Comparison of ENCODE assay signal across 23 cellular contexts in the genomic region with DNA sequence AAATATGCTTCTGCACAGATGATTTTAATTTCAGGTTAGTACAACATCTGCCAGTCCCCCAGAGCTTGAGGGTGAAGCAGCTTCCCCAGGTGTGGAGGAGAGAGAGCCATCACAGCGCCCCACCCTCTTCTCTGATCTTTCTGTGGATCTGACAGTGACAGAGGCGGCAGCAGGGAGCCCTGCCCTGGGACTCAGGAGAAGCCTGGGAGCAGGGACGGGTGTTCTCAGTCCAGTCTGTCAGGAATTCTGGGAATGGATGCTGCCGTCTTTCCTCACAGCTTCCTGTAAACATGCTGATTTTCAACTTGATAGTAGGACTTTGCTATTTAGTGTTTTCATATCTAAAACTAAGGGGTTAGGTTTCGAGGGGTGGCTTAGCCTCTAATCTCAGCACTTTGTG. TPM values are rescaled to one million over a fixed set of nuclear protein-coding genes. Genes with fewer than 3 reads are reported as not detected.
DNase-seq lines count a peak whose midpoint lies in the region; ATAC-seq, FAIRE-seq and TF ChIP-seq lines count a peak whose summit lies in the region.
"Had no signal": no experiment of that assay in that cellular context is flagged by ENCODE, and none has a peak within 500 bp of the region (broad histone marks: within the 10 kb centered on the region; RNA-seq: fewer than 3 reads in every experiment).

No MANE protein-coding gene starts in this region.

- H3K9me1 ChIP-seq in K562 (ENCODE audit: control insufficient read depth, insufficient read depth, low read length) = no peaks in the 10 kb centered on the region

- CTCF ChIA-PET in K562 (lab: Yijun Ruan, JAX; ENCODE audit: low intra/inter-chr PET ratio) (no interaction called here), HepG2 (lab: Yijun Ruan, JAX; ENCODE audit: low intra/inter-chr PET ratio, low total read pairs) (no interaction called here)

- BruUV-seq in K562 (replicated peaks; lab: Mats Ljungman, UMichigan) (no TSS peak), HepG2 (replicated peaks; lab: Mats Ljungman, UMichigan) (no TSS peak)

- ATAC-seq in heart left ventricle (no peak), K562 (peak; percentile 53), HepG2 (peak; percentile 86), left lobe of liver (no peak), HG03135 (IDR thresholded peaks at IDR 0.05; ENCODE audit: unreplicated experiment) (no peak)
- ATAC-seq: T-helper 17 cell had no signal

- no peaks in the 10 kb centered on the region for H3K27me3 ChIP-seq in right atrium auricular region
- no peaks in the 10 kb centered on the region for H3K27me3 ChIP-seq in heart left ventricle
- no peaks in the 10 kb centered on the region for H3K27me3 ChIP-seq in K562 (ENCODE audit: control insufficient read depth in 2 of 2, insufficient read depth in 2 of 2, low read length in 2 of 2)
- H3K27me3 ChIP-seq in HepG2 (ENCODE audit: control insufficient read depth in 1 of 2, insufficient read depth in 2 of 2, low read length in 2 of 2) = no peaks in the 10 kb centered on the region

- no peak for TF ChIP-seq RAD21 in K562 (CRISPR knock-in tag; conservative IDR thresholded peaks at IDR 0.05 in 1 of 2, IDR thresholded peaks at IDR 0.05 in 1 of 2)
- TF ChIP-seq RAD21 in HepG2 (CRISPR knock-in tag; IDR thresholded peaks at IDR 0.05) = no peak

- H2AFZ ChIP-seq in K562 (ENCODE audit: low read depth, low read length) (no peak overlapping the region), HepG2 (ENCODE audit: low read length) (no peak overlapping the region)
- H2AFZ ChIP-seq: PC-9 had no signal

- FAIRE-seq in K562 (lab: Jason Lieb, UNC) = no peak
- no peak for FAIRE-seq in HepG2 (lab: Jason Lieb, UNC)
- FAIRE-seq: kidney had no signal

- in situ Hi-C loops in K562 (cut with MboI) (no loop called here), HepG2 (cut with HindIII; ENCODE audit: extremely low pct_ligation_motif_present, low pct_unique_long_range_greater_than_20kb) (no loop called here)

- TF ChIP-seq EP300 in K562 (IDR thresholded peaks at IDR 0.05; ENCODE audit: low read length) = no peak
- TF ChIP-seq EP300 in HepG2 (IDR thresholded peaks at IDR 0.05; ENCODE audit: low read depth in 2 of 2, low read length in 2 of 2) = no peak
- TF ChIP-seq EP300 in HepG2 (CRISPR knock-in tag; IDR thresholded peaks at IDR 0.05; ENCODE audit: borderline replicate concordance) = no peak

- H3K4me3 ChIP-seq in right atrium auricular region = no peak overlapping the region
- H3K4me3 ChIP-seq in heart left ventricle = no peak overlapping the region
- no peak overlapping the region for H3K4me3 ChIP-seq in K562
- H3K4me3 ChIP-seq in HepG2 (replicated peaks in 1 of 3; ENCODE audit: insufficient read depth in 1 of 3, low read depth in 2 of 3, low read length in 3 of 3) = no peak overlapping the region
- H3K4me3 ChIP-seq: GM12878, PC-9 had no signal

- POLR2A ChIA-PET in K562 (lab: Yijun Ruan, JAX) = interaction anchor here (0.6 to 1.0 kb wide), 3 partner anchors 18 to 907 kb away, joined by 3 to 4 read pairs (median 3); a partner anchor contains a TSS
- POLR2A ChIA-PET in HepG2 (lab: Yijun Ruan, JAX) = no interaction called here

- DNase-seq in right atrium auricular region (ENCODE audit: low spot score) = peak; percentile 46
- no peak for DNase-seq in heart left ventricle
- DNase-seq in K562 (ENCODE audit: extremely low read depth in 1 of 4, low spot score in 3 of 4) = peak in 2 of 4 experiments; percentile 32 to 33
- peak; percentile 20 for DNase-seq in HepG2 (ENCODE audit: low spot score)
- no peak for DNase-seq in GF-D8 (lab: John Stamatoyannopoulos, UW)
- no peak for DNase-seq in left lobe of liver (ENCODE audit: low spot score)
- no peak for DNase-seq in GM19238 (ENCODE audit: insufficient read length, low spot score)
- DNase-seq: ACHN; activated CD8-positive, alpha-beta T cell treated with anti-CD3 and anti-CD28 coated beads for 36 hours; activated naive CD4-positive, alpha-beta T cell treated with anti-CD3 and anti-CD28 coated beads, Interleukin-2, amount 50 U/mL, for 16 hours; activated T-cell treated with anti-CD3 and anti-CD28 coated beads, Interleukin-2, amount 50 U/mL, for 48 hours; C1 segment of cervical spinal cord; DMS 273 treated with DMSO at 0.1 percent for 48 hours; KG1; kidney; NCI-H2081 treated with DMSO at 0.1 percent for 48 hours; NCI-H526 treated with DMSO at 0.1 percent for 48 hours; PC-9; stimulated activated CD4-positive, alpha-beta T cell treated with anti-CD3 and anti-CD28 coated beads, Interleukin-4, amount 100 ng/mL, for 24 hours; T-helper 17 cell had no signal

- intact Hi-C loops in heart left ventricle (cut with DNase I) (loop anchor here in 2 of 10 donors (10.0 kb wide), 1 partner anchor 227 kb away; no protein-coding TSS in a partner anchor), K562 (cut with micrococcal nuclease) (no loop called here), HepG2 (cut with micrococcal nuclease; ENCODE audit: unreplicated experiment) (no loop called here)

- TF ChIP-seq POLR2A in heart left ventricle (IDR thresholded peaks at IDR 0.05) = no peak
- no peak for TF ChIP-seq POLR2A in K562 (conservative IDR thresholded peaks at IDR 0.05)
- TF ChIP-seq POLR2A in HepG2 (IDR thresholded peaks at IDR 0.05; ENCODE audit: insufficient read depth in 1 of 2, low read depth in 2 of 2, low read length in 2 of 2) = no peak

- H3K36me3 ChIP-seq in right atrium auricular region = no peaks in the 10 kb centered on the region
- no peaks in the 10 kb centered on the region for H3K36me3 ChIP-seq in heart left ventricle
- H3K36me3 ChIP-seq in K562 (ENCODE audit: control insufficient read depth, insufficient read depth, low read length) = no peaks in the 10 kb centered on the region
- H3K36me3 ChIP-seq in HepG2 (replicated peaks in 1 of 2; ENCODE audit: control insufficient read depth in 1 of 2, insufficient read depth in 2 of 2, low read length in 2 of 2) = no peaks in the 10 kb centered on the region

- no peak for TF ChIP-seq CTCF in right atrium auricular region (IDR thresholded peaks at IDR 0.05)
- no peak for TF ChIP-seq CTCF in heart left ventricle (IDR thresholded peaks at IDR 0.05)
- TF ChIP-seq CTCF in K562 (IDR thresholded peaks at IDR 0.05 in 2 of 3, conservative IDR thresholded peaks at IDR 0.05 in 1 of 3; ENCODE audit: insufficient read depth in 2 of 3, low read depth in 1 of 3, low read length in 3 of 3) = no peak
- TF ChIP-seq CTCF in HepG2 (CRISPR knock-in tag; IDR thresholded peaks at IDR 0.05) = no peak; the same call in 1 of the 2 replicates

- H3K4me2 ChIP-seq in K562 (ENCODE audit: insufficient read depth, low read length) (no peak overlapping the region), HepG2 (ENCODE audit: low read depth, low read length) (peak overlapping the region; percentile 34)
- H3K4me2 ChIP-seq: PC-9 had no signal

- no peaks in the 10 kb centered on the region for H4K20me1 ChIP-seq in K562 (replicated peaks; ENCODE audit: control insufficient read depth, insufficient read depth, low read length)
- H4K20me1 ChIP-seq in HepG2 (ENCODE audit: insufficient read depth, low read length) = no peaks in the 10 kb centered on the region

- 50 to 67% (median 56%) methylated on average over 5 of the region's 5 CpGs for WGBS in heart left ventricle, 4 donors
- WGBS in K562 (ENCODE audit: insufficient coverage, low coverage, missing lambda C conversion rate) = 28% methylated on average over 5 of the region's 5 CpGs
- 8% methylated on average over 5 of the region's 5 CpGs for WGBS in HepG2 (ENCODE audit: low lambda C conversion rate)

- no peaks in the 10 kb centered on the region for H3K79me2 ChIP-seq in K562 (ENCODE audit: control insufficient read depth, insufficient read depth, low read length)
- no peaks in the 10 kb centered on the region for H3K79me2 ChIP-seq in HepG2 (ENCODE audit: insufficient read depth, low read length)

- no peaks in the 10 kb centered on the region for H3K4me1 ChIP-seq in right atrium auricular region
- H3K4me1 ChIP-seq in heart left ventricle = peaks cover 0 to 4% (median 0%) of the 10 kb centered on the region in 12 donors
- H3K4me1 ChIP-seq in K562 (replicated peaks in 1 of 2; ENCODE audit: control insufficient read depth in 2 of 2, insufficient read depth in 2 of 2, low read length in 2 of 2) = peaks cover 7 to 8% of the 10 kb centered on the region in 2 experiments; a peak in 4 of 5 replicates
- H3K4me1 ChIP-seq in HepG2 (ENCODE audit: insufficient read depth, low read length) = peaks cover 8% of the 10 kb centered on the region; the same call in 1 of the 2 replicates

- H3K27ac ChIP-seq in right atrium auricular region (no peak overlapping the region), heart left ventricle (no peak overlapping the region), K562 (ENCODE audit: extremely low read depth, low read depth, low read length) (no peak overlapping the region), HepG2 (ENCODE audit: extremely low read length, insufficient read depth, low read length) (no peak overlapping the region)
- H3K27ac ChIP-seq: PC-9, VCaP had no signal

- peak overlapping the region in 1 of 2 experiments; percentile 1; a peak in 1 of 4 replicates for H3K9ac ChIP-seq in K562 (ENCODE audit: insufficient read depth in 1 of 2, low read depth in 2 of 2, low read length in 2 of 2)
- no peak overlapping the region for H3K9ac ChIP-seq in HepG2 (ENCODE audit: insufficient read depth, low read depth, low read length)

- no peaks in the 10 kb centered on the region for H3K9me3 ChIP-seq in right atrium auricular region
- no peaks in the 10 kb centered on the region for H3K9me3 ChIP-seq in heart left ventricle
- H3K9me3 ChIP-seq in K562 (replicated peaks; ENCODE audit: control insufficient read depth, insufficient read depth, low read depth, low read length) = no peaks in the 10 kb centered on the region
- H3K9me3 ChIP-seq in HepG2 (ENCODE audit: low read length) = no peaks in the 10 kb centered on the region

RNA-seq across cellular contexts. Expression of a gene that starts 11.4 kb away (rescaled TPM):
- 10 to 100 TPM; 10.2 to 19.3 TPM for total RNA-seq in right atrium auricular region
- total RNA-seq in heart left ventricle = 10 to 100 TPM in 2 of 9 donors, 1 to 10 TPM in 7; 6.3 to 32.6 (median 8.4) TPM
- 1 to 10 TPM; 2.5 to 6.2 TPM for polyA plus RNA-seq in heart left ventricle
- total RNA-seq in K562 (2011; cell fraction: chromatin; rRNA removed; ENCODE audit: low replicate concordance) = 10.7 and 17.8 TPM in 2 replicates
- 5.3 and 7.3 TPM in 2 replicates for total RNA-seq in K562 (2011; cell fraction: nucleolus; rRNA removed)
- 10.6 and 18.9 TPM in 2 replicates for total RNA-seq in K562 (2011; cell fraction: nucleoplasm; rRNA removed)
- total RNA-seq in K562 (2014; rRNA removed) = 23.6 and 24.6 TPM in 2 replicates
- 28.9 and 33.9 TPM in 2 replicates for total RNA-seq in K562 (2014; rRNA removed; fragmentation: Illumina TruSeq; extraction: Trizol)
- 30.8 and 32.1 TPM in 2 replicates for total RNA-seq in K562 (2015; rRNA removed; fragmentation: Illumina TruSeq; extraction: Trizol)
- 24.2 and 27.3 TPM in 2 replicates for total RNA-seq in K562 (2021)
- polyA plus RNA-seq in K562 (2011; rRNA removed) = 13.2 and 21.5 TPM in 2 replicates
- polyA plus RNA-seq in K562 (2011; cell fraction: cytosol; rRNA removed) = 4.1 and 7.1 TPM in 2 replicates
- polyA plus RNA-seq in K562 (2011; cell fraction: nucleus; rRNA removed) = 12.5 and 14.7 TPM in 2 replicates
- polyA plus RNA-seq in K562 (2012) = 12.2 and 30.2 TPM in 2 replicates
- 20.5 and 30.0 TPM in 2 replicates for polyA plus RNA-seq in K562 (2014; fragmentation: Illumina TruSeq; extraction: Trizol)
- polyA plus RNA-seq in K562 (2014; fragmentation: Nextera tagmentation; extraction: Ambion mirVana) = 10 to 100 TPM in 1 of 2 experiments, 1 to 10 TPM in 1; 7.8 to 12.1 TPM
- polyA plus RNA-seq in K562 (2014; rRNA removed) = 17.4 and 17.6 TPM in 2 replicates
- 48.4 and 52.6 TPM in 2 replicates for polyA minus RNA-seq in K562 (2011; rRNA and poly(A)+ RNA removed)
- 36.9 and 49.1 TPM in 2 replicates for polyA minus RNA-seq in K562 (2011; cell fraction: cytosol; rRNA and poly(A)+ RNA removed)
- 6.1 and 10.1 TPM in 2 replicates for polyA minus RNA-seq in K562 (2011; cell fraction: nucleus; rRNA and poly(A)+ RNA removed)
- 14.2 and 20.4 TPM in 2 replicates for total RNA-seq in HepG2 (2016; rRNA removed; fragmentation: Illumina TruSeq; extraction: Trizol)
- total RNA-seq in HepG2 (2016; cell fraction: cytosol; rRNA removed; fragmentation: Illumina TruSeq; extraction: Trizol; ENCODE audit: low read depth) = 0.79 and 1.7 TPM in 2 replicates
- total RNA-seq in HepG2 (2016; cell fraction: insoluble cytoplasmic fraction; rRNA removed; fragmentation: Illumina TruSeq; extraction: Trizol) = 14.3 and 23.1 TPM in 2 replicates
- 4.1 and 5.5 TPM in 2 replicates for total RNA-seq in HepG2 (2016; cell fraction: membrane; rRNA removed; fragmentation: Illumina TruSeq; extraction: Trizol)
- total RNA-seq in HepG2 (2016; cell fraction: nucleus; rRNA removed; fragmentation: Illumina TruSeq; extraction: Trizol) = 7.3 and 8.0 TPM in 2 replicates
- 4.7 and 6.8 TPM in 2 replicates for polyA plus RNA-seq in HepG2 (2011; rRNA removed)
- 2.3 and 3.5 TPM in 2 replicates for polyA plus RNA-seq in HepG2 (2011; cell fraction: cytosol; rRNA removed)
- polyA plus RNA-seq in HepG2 (2011; cell fraction: nucleus; rRNA removed) = 3.0 TPM in 2 replicates
- 5.3 and 8.5 TPM in 2 replicates for polyA plus RNA-seq in HepG2 (2012)
- polyA plus RNA-seq in HepG2 (2016; cell fraction: cytosol; fragmentation: Illumina TruSeq; extraction: Trizol; ENCODE audit: low read depth) = 1.4 and 1.5 TPM in 2 replicates
- 11.3 and 13.5 TPM in 2 replicates for polyA plus RNA-seq in HepG2 (2016; cell fraction: insoluble cytoplasmic fraction; fragmentation: Illumina TruSeq; extraction: Trizol; ENCODE audit: low read depth)
- polyA plus RNA-seq in HepG2 (2016; cell fraction: membrane; fragmentation: Illumina TruSeq; extraction: Trizol; ENCODE audit: low read depth) = 2.8 and 2.9 TPM in 2 replicates
- polyA plus RNA-seq in HepG2 (2016; cell fraction: nucleus; fragmentation: Illumina TruSeq; extraction: Trizol; ENCODE audit: insufficient read depth, low read depth) = 7.1 and 7.6 TPM in 2 replicates
- 4.8 and 5.9 TPM in 2 replicates for polyA minus RNA-seq in HepG2 (2011; rRNA and poly(A)+ RNA removed; ENCODE audit: low replicate concordance)
- polyA minus RNA-seq in HepG2 (2011; cell fraction: cytosol; rRNA and poly(A)+ RNA removed) = 22.2 and 22.6 TPM in 2 replicates
- polyA minus RNA-seq in HepG2 (2011; cell fraction: nucleus; rRNA and poly(A)+ RNA removed) = 5.2 and 8.2 TPM in 2 replicates
- 6.8 TPM for total RNA-seq in left lobe of liver

RNA-seq across cellular contexts. Expression of a gene that starts 20.8 kb away (rescaled TPM):
- total RNA-seq in right atrium auricular region = 10 to 100 TPM; 74.7 to 76.4 TPM
- total RNA-seq in heart left ventricle = 100 to 1,000 TPM in 7 of 9 donors, 10 to 100 TPM in 2; 61.3 to 221 (median 137) TPM
- polyA plus RNA-seq in heart left ventricle = 100 to 1,000 TPM in 1 of 2 donors, 10 to 100 TPM in 1; 53.4 to 141 TPM
- 10.6 and 25.3 TPM in 2 replicates for total RNA-seq in K562 (2011; cell fraction: chromatin; rRNA removed; ENCODE audit: low replicate concordance)
- 10.3 and 10.4 TPM in 2 replicates for total RNA-seq in K562 (2011; cell fraction: nucleolus; rRNA removed)
- 17.9 and 22.3 TPM in 2 replicates for total RNA-seq in K562 (2011; cell fraction: nucleoplasm; rRNA removed)
- 75.1 and 85.7 TPM in 2 replicates for total RNA-seq in K562 (2014; rRNA removed)
- 128 and 148 TPM in 2 replicates for total RNA-seq in K562 (2014; rRNA removed; fragmentation: Illumina TruSeq; extraction: Trizol)
- 92.6 and 105 TPM in 2 replicates for total RNA-seq in K562 (2015; rRNA removed; fragmentation: Illumina TruSeq; extraction: Trizol)
- 94.4 and 115 TPM in 2 replicates for total RNA-seq in K562 (2021)
- polyA plus RNA-seq in K562 (2011; rRNA removed) = 117 and 155 TPM in 2 replicates
- 29.8 and 61.5 TPM in 2 replicates for polyA plus RNA-seq in K562 (2011; cell fraction: cytosol; rRNA removed)
- polyA plus RNA-seq in K562 (2011; cell fraction: nucleus; rRNA removed) = 20.0 and 40.3 TPM in 2 replicates
- polyA plus RNA-seq in K562 (2012) = 157 and 166 TPM in 2 replicates
- 72.2 and 79.3 TPM in 2 replicates for polyA plus RNA-seq in K562 (2014; fragmentation: Illumina TruSeq; extraction: Trizol)
- 100 to 1,000 TPM; 328 to 382 TPM for polyA plus RNA-seq in K562 (2014; fragmentation: Nextera tagmentation; extraction: Ambion mirVana)
- polyA plus RNA-seq in K562 (2014; rRNA removed) = 115 and 116 TPM in 2 replicates
- polyA minus RNA-seq in K562 (2011; rRNA and poly(A)+ RNA removed) = 27.4 and 34.5 TPM in 2 replicates
- 15.9 and 18.7 TPM in 2 replicates for polyA minus RNA-seq in K562 (2011; cell fraction: cytosol; rRNA and poly(A)+ RNA removed)
- polyA minus RNA-seq in K562 (2011; cell fraction: nucleus; rRNA and poly(A)+ RNA removed) = 8.5 and 15.7 TPM in 2 replicates
- total RNA-seq in HepG2 (2016; rRNA removed; fragmentation: Illumina TruSeq; extraction: Trizol) = 433 and 596 TPM in 2 replicates
- 167 and 206 TPM in 2 replicates for total RNA-seq in HepG2 (2016; cell fraction: cytosol; rRNA removed; fragmentation: Illumina TruSeq; extraction: Trizol; ENCODE audit: low read depth)
- total RNA-seq in HepG2 (2016; cell fraction: insoluble cytoplasmic fraction; rRNA removed; fragmentation: Illumina TruSeq; extraction: Trizol) = 426 and 625 TPM in 2 replicates
- total RNA-seq in HepG2 (2016; cell fraction: membrane; rRNA removed; fragmentation: Illumina TruSeq; extraction: Trizol) = 209 and 262 TPM in 2 replicates
- 142 and 149 TPM in 2 replicates for total RNA-seq in HepG2 (2016; cell fraction: nucleus; rRNA removed; fragmentation: Illumina TruSeq; extraction: Trizol)
- polyA plus RNA-seq in HepG2 (2011; rRNA removed) = 210 and 231 TPM in 2 replicates
- 112 and 159 TPM in 2 replicates for polyA plus RNA-seq in HepG2 (2011; cell fraction: cytosol; rRNA removed)
- 53.6 and 77.1 TPM in 2 replicates for polyA plus RNA-seq in HepG2 (2011; cell fraction: nucleus; rRNA removed)
- 270 and 317 TPM in 2 replicates for polyA plus RNA-seq in HepG2 (2012)
- polyA plus RNA-seq in HepG2 (2016; cell fraction: cytosol; fragmentation: Illumina TruSeq; extraction: Trizol; ENCODE audit: low read depth) = 194 and 258 TPM in 2 replicates
- 673 and 714 TPM in 2 replicates for polyA plus RNA-seq in HepG2 (2016; cell fraction: insoluble cytoplasmic fraction; fragmentation: Illumina TruSeq; extraction: Trizol; ENCODE audit: low read depth)
- 226 and 313 TPM in 2 replicates for polyA plus RNA-seq in HepG2 (2016; cell fraction: membrane; fragmentation: Illumina TruSeq; extraction: Trizol; ENCODE audit: low read depth)
- 277 and 280 TPM in 2 replicates for polyA plus RNA-seq in HepG2 (2016; cell fraction: nucleus; fragmentation: Illumina TruSeq; extraction: Trizol; ENCODE audit: insufficient read depth, low read depth)
- polyA minus RNA-seq in HepG2 (2011; rRNA and poly(A)+ RNA removed; ENCODE audit: low replicate concordance) = 12.7 and 14.4 TPM in 2 replicates
- 46.3 and 58.6 TPM in 2 replicates for polyA minus RNA-seq in HepG2 (2011; cell fraction: cytosol; rRNA and poly(A)+ RNA removed)
- polyA minus RNA-seq in HepG2 (2011; cell fraction: nucleus; rRNA and poly(A)+ RNA removed) = 80.2 and 91.3 TPM in 2 replicates
- 54.6 TPM for total RNA-seq in left lobe of liver

RNA-seq across cellular contexts. Expression of a gene that starts 56.4 kb away (rescaled TPM):
- total RNA-seq in right atrium auricular region (10 to 100 TPM; 10.6 to 20.5 TPM), heart left ventricle (10 to 100 TPM; 17.9 to 31.0 (median 22.7) TPM), K562 (2014; rRNA removed) (6.1 and 9.5 TPM in 2 replicates), K562 (2014; rRNA removed; fragmentation: Illumina TruSeq; extraction: Trizol) (14.7 and 19.7 TPM in 2 replicates), K562 (2015; rRNA removed; fragmentation: Illumina TruSeq; extraction: Trizol) (13.1 and 15.5 TPM in 2 replicates), K562 (2021) (7.0 and 8.4 TPM in 2 replicates), HepG2 (2016; rRNA removed; fragmentation: Illumina TruSeq; extraction: Trizol) (23.0 and 31.0 TPM in 2 replicates), left lobe of liver (18.8 TPM)
- polyA plus RNA-seq in heart left ventricle (10 to 100 TPM; 21.6 to 25.9 TPM), K562 (2011; rRNA removed) (11.3 and 12.4 TPM in 2 replicates), K562 (2014; fragmentation: Illumina TruSeq; extraction: Trizol) (8.2 and 14.6 TPM in 2 replicates), K562 (2014; fragmentation: Nextera tagmentation; extraction: Ambion mirVana) (1 to 10 TPM; 3.1 to 4.0 TPM), K562 (2014; rRNA removed) (8.3 and 9.8 TPM in 2 replicates), HepG2 (2011; rRNA removed) (12.2 and 14.8 TPM in 2 replicates)
- total RNA-seq in K562 (2011; cell fraction: chromatin; rRNA removed; ENCODE audit: low replicate concordance) = 8.1 and 18.4 TPM in 2 replicates
- total RNA-seq in K562 (2011; cell fraction: nucleolus; rRNA removed) = 3.5 and 6.1 TPM in 2 replicates
- 9.0 and 15.3 TPM in 2 replicates for total RNA-seq in K562 (2011; cell fraction: nucleoplasm; rRNA removed)
- 2.3 and 4.6 TPM in 2 replicates for polyA plus RNA-seq in K562 (2011; cell fraction: cytosol; rRNA removed)
- 1.8 and 3.3 TPM in 2 replicates for polyA plus RNA-seq in K562 (2011; cell fraction: nucleus; rRNA removed)
- polyA plus RNA-seq in K562 (2012) = 9.4 and 11.0 TPM in 2 replicates
- polyA minus RNA-seq in K562 (2011; rRNA and poly(A)+ RNA removed) = 6.5 and 9.1 TPM in 2 replicates
- polyA minus RNA-seq in K562 (2011; cell fraction: cytosol; rRNA and poly(A)+ RNA removed) = 1.8 and 2.8 TPM in 2 replicates
- polyA minus RNA-seq in K562 (2011; cell fraction: nucleus; rRNA and poly(A)+ RNA removed) = 2.0 and 4.0 TPM in 2 replicates
- 2.6 and 4.7 TPM in 2 replicates for total RNA-seq in HepG2 (2016; cell fraction: cytosol; rRNA removed; fragmentation: Illumina TruSeq; extraction: Trizol; ENCODE audit: low read depth)
- 20.3 and 27.6 TPM in 2 replicates for total RNA-seq in HepG2 (2016; cell fraction: insoluble cytoplasmic fraction; rRNA removed; fragmentation: Illumina TruSeq; extraction: Trizol)
- total RNA-seq in HepG2 (2016; cell fraction: membrane; rRNA removed; fragmentation: Illumina TruSeq; extraction: Trizol) = 6.4 and 8.7 TPM in 2 replicates
- total RNA-seq in HepG2 (2016; cell fraction: nucleus; rRNA removed; fragmentation: Illumina TruSeq; extraction: Trizol) = 10.8 and 14.7 TPM in 2 replicates
- polyA plus RNA-seq in HepG2 (2011; cell fraction: cytosol; rRNA removed) = 7.4 and 10.0 TPM in 2 replicates
- polyA plus RNA-seq in HepG2 (2011; cell fraction: nucleus; rRNA removed) = 4.0 and 4.7 TPM in 2 replicates
- 18.6 and 25.3 TPM in 2 replicates for polyA plus RNA-seq in HepG2 (2012)
- polyA plus RNA-seq in HepG2 (2016; cell fraction: cytosol; fragmentation: Illumina TruSeq; extraction: Trizol; ENCODE audit: low read depth) = 2.1 and 2.8 TPM in 2 replicates
- 27.4 and 33.8 TPM in 2 replicates for polyA plus RNA-seq in HepG2 (2016; cell fraction: insoluble cytoplasmic fraction; fragmentation: Illumina TruSeq; extraction: Trizol; ENCODE audit: low read depth)
- 4.7 and 5.9 TPM in 2 replicates for polyA plus RNA-seq in HepG2 (2016; cell fraction: membrane; fragmentation: Illumina TruSeq; extraction: Trizol; ENCODE audit: low read depth)
- 13.9 and 15.3 TPM in 2 replicates for polyA plus RNA-seq in HepG2 (2016; cell fraction: nucleus; fragmentation: Illumina TruSeq; extraction: Trizol; ENCODE audit: insufficient read depth, low read depth)
- polyA minus RNA-seq in HepG2 (2011; rRNA and poly(A)+ RNA removed; ENCODE audit: low replicate concordance) = 2.3 and 2.8 TPM in 2 replicates
- polyA minus RNA-seq in HepG2 (2011; cell fraction: cytosol; rRNA and poly(A)+ RNA removed) = 8.0 and 8.3 TPM in 2 replicates
- 10.9 and 15.3 TPM in 2 replicates for polyA minus RNA-seq in HepG2 (2011; cell fraction: nucleus; rRNA and poly(A)+ RNA removed)

Comparison
In these comparisons a context has a peak if more than half of its experiments do, and no peak if none do; other contexts are left out.
1. DNase-seq: peak in right atrium auricular region (single experiment) and HepG2 (single experiment); none in heart left ventricle (0 of 5), GF-D8 (single experiment), left lobe of liver (single experiment) and GM19238 (single experiment).
2. ATAC-seq: peak in K562 (single experiment) and HepG2 (single experiment); none in heart left ventricle (0 of 4), left lobe of liver (single experiment) and HG03135 (single experiment).